In the genomic region with DNA sequence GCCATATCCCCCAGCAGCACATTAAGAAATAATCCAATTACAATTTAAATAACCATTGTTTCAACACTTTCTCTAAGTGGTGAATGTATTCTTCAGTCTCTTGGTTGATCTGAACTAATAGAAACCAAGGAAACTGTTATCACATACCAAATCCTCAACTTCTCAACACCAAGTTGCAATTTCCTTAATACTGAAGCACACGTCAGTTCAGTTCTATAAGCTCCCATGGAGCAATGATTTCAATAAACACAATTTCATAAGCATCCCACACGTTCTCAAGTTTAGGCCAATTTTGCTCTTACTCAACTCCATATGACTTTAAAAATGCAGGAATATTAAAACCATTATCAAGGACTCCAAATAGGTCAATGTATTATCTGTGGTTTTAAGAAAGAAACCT, we compare ENCODE assay signal across 20 cellular contexts. TPM values are rescaled to one million over a fixed set of nuclear protein-coding genes. Genes with fewer than 3 reads are reported as not detected.
DNase-seq lines count a peak whose midpoint lies in the region; ATAC-seq and TF ChIP-seq lines count a peak whose summit lies in the region.
"Had no signal": no experiment of that assay in that cellular context is flagged by ENCODE, and none has a peak within 500 bp of the region (broad histone marks: within the 10 kb centered on the region; RNA-seq: fewer than 3 reads in every experiment).

No MANE protein-coding gene starts in this region.

- H3K4me2 ChIP-seq in GM23338 = no peak overlapping the region

- no peaks in the 10 kb centered on the region for H3K9me3 ChIP-seq in stomach
- H3K9me3 ChIP-seq: HAP-1, mucosa of descending colon, right lobe of liver had no signal

- 47 to 74% (median 67%) methylated on average over 2 of the region's 2 CpGs for WGBS in stomach, 5 donors

- H3K4me1 ChIP-seq in GM23338 (ENCODE audit: insufficient read depth) = peaks cover 15% of the 10 kb centered on the region
- H3K4me1 ChIP-seq in stomach = peaks cover 0 to 13% (median 2%) of the 10 kb centered on the region in 4 donors
- H3K4me1 ChIP-seq: HAP-1 had no signal

- no peaks in the 10 kb centered on the region for H3F3A ChIP-seq in GM23338 (replicated peaks; ENCODE audit: low read depth)

- no peak overlapping the region for H3K27ac Mint-ChIP-seq in GM23338

- intact Hi-C loops in stomach (cut with DNase I; ENCODE audit: low total_unique reads) = no loop called here

- H3K27me3 Mint-ChIP-seq in GM23338 (ENCODE audit: insufficient read depth, low read depth, poor library complexity) = peaks cover 2% of the 10 kb centered on the region

- no peaks in the 10 kb centered on the region; the same call in 2 of the 3 replicates for H3K9me3 Mint-ChIP-seq in GM23338

- H4K20me1 ChIP-seq in GM23338 (replicated peaks; ENCODE audit: insufficient read depth) = no peaks in the 10 kb centered on the region

- no peaks in the 10 kb centered on the region for H3K36me3 ChIP-seq in GM23338 (ENCODE audit: insufficient read depth)
- no peaks in the 10 kb centered on the region for H3K36me3 ChIP-seq in brain microvascular endothelial cell (replicated peaks)
- no peaks in the 10 kb centered on the region for H3K36me3 ChIP-seq in stomach
- H3K36me3 ChIP-seq: HAP-1, right lobe of liver had no signal

- H3K4me3 ChIP-seq in GM23338 (no peak overlapping the region), brain microvascular endothelial cell (ENCODE audit: low read depth, low read length) (no peak overlapping the region), stomach (peak overlapping the region in 1 of 4 donors; percentile 2)
- H3K4me3 ChIP-seq: HAP-1, mucosa of descending colon, right lobe of liver had no signal

- no peaks in the 10 kb centered on the region for H3K27me3 ChIP-seq in GM23338 (ENCODE audit: insufficient read depth)
- H3K27me3 ChIP-seq in brain microvascular endothelial cell (replicated peaks) = no peaks in the 10 kb centered on the region
- peaks cover 0 to 13% (median 0%) of the 10 kb centered on the region in 3 donors for H3K27me3 ChIP-seq in stomach
- H3K27me3 ChIP-seq: right lobe of liver had no signal

- H3K4me3 Mint-ChIP-seq in GM23338 = no peak overlapping the region

- TF ChIP-seq EP300 in stomach (IDR thresholded peaks at IDR 0.05) = no peak

- DNase-seq in GM23338 (ENCODE audit: low spot score) (no peak), brain microvascular endothelial cell (no peak), iris pigment epithelial cell (ENCODE audit: low read depth) (peak; percentile 37), stomach (no peak), NCI-H1930 (lab: John Stamatoyannopoulos, UW) (no peak), T1000 (lab: John Stamatoyannopoulos, UW) (no peak), amygdala (lab: John Stamatoyannopoulos, UW) (no peak)
- DNase-seq: activated CD4-positive, alpha-beta T cell treated with anti-CD3 and anti-CD28 coated beads, Interleukin-2, amount 50 U/mL, for 4 hours; activated naive CD4-positive, alpha-beta T cell treated with Interleukin-2 at 50 U/mL for 16 hours; activated T-cell treated with anti-CD3 and anti-CD28 coated beads for 4 hours; Calu3; mucosa of descending colon; NCI-H187 treated with DMSO at 0.1 percent for 48 hours; NCI-H510A; right lobe of liver; stimulated activated CD4-positive, alpha-beta T cell treated with anti-CD3 and anti-CD28 coated beads, Interleukin-1b, Interleukin-23, amount 100 ng/mL, for 48 hours; stimulated activated naive CD8-positive, alpha-beta T cell treated with anti-CD3 and anti-CD28 coated beads, Interleukin-15, Interleukin-2, amounts not matched to agents 100 U/mL and 50 U/mL, for 24 hours; T-helper 1 cell had no signal

- in situ Hi-C loops in brain microvascular endothelial cell (cut with HindIII; ENCODE audit: low pct_ligation_motif_present, low sequenced_read_pairs) = no loop called here

- H3K4me1 Mint-ChIP-seq in GM23338 = peaks cover 32% of the 10 kb centered on the region

- no peaks in the 10 kb centered on the region for H3K36me3 Mint-ChIP-seq in GM23338 (ENCODE audit: low read depth)

- no peak for TF ChIP-seq CTCF in GM23338 (conservative IDR thresholded peaks at IDR 0.05; ENCODE audit: low read depth in 2 of 2)
- TF ChIP-seq CTCF in brain microvascular endothelial cell (IDR thresholded peaks at IDR 0.05; ENCODE audit: low read depth, low read length, missing control alignments) = no peak
- no peak for TF ChIP-seq CTCF in stomach (IDR thresholded peaks at IDR 0.05)

- H3K79me2 ChIP-seq in GM23338 (replicated peaks; ENCODE audit: insufficient read depth) = no peaks in the 10 kb centered on the region

- ATAC-seq in GM23338 (no peak), GM19455 (IDR thresholded peaks at IDR 0.05; ENCODE audit: unreplicated experiment) (no peak)
- ATAC-seq: mucosa of descending colon; right lobe of liver; stimulated activated naive CD8-positive, alpha-beta T cell treated with anti-CD3 and anti-CD28 coated beads, Interleukin-15, Interleukin-2, amounts not matched to agents 100 U/mL and 50 U/mL, for 24 hours had no signal

- H2AFZ ChIP-seq in GM23338 = peak overlapping the region; percentile 84

- no peak overlapping the region for H3K27ac ChIP-seq in GM23338 (ENCODE audit: low read depth)
- H3K27ac ChIP-seq in brain microvascular endothelial cell = peak overlapping the region; percentile 58
- H3K27ac ChIP-seq in stomach = peak overlapping the region in 4 of 5 donors; percentile 1 to 46 (median 40)
- H3K27ac ChIP-seq: right lobe of liver had no signal

- no peaks in the 10 kb centered on the region for H3K9me2 ChIP-seq in GM23338 (ENCODE audit: insufficient read depth)

- TF ChIP-seq POLR2A in stomach (IDR thresholded peaks at IDR 0.05) = no peak

TF ChIP-seq in GM23338, 12 proteins besides CTCF, POLR2A, EP300 and RAD21:
- TF ChIP-seq, protein P1, sequence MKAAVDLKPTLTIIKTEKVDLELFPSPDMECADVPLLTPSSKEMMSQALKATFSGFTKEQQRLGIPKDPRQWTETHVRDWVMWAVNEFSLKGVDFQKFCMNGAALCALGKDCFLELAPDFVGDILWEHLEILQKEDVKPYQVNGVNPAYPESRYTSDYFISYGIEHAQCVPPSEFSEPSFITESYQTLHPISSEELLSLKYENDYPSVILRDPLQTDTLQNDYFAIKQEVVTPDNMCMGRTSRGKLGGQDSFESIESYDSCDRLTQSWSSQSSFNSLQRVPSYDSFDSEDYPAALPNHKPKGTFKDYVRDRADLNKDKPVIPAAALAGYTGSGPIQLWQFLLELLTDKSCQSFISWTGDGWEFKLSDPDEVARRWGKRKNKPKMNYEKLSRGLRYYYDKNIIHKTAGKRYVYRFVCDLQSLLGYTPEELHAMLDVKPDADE (IDR thresholded peaks at IDR 0.05) = no peak
- TF ChIP-seq, protein P2, sequence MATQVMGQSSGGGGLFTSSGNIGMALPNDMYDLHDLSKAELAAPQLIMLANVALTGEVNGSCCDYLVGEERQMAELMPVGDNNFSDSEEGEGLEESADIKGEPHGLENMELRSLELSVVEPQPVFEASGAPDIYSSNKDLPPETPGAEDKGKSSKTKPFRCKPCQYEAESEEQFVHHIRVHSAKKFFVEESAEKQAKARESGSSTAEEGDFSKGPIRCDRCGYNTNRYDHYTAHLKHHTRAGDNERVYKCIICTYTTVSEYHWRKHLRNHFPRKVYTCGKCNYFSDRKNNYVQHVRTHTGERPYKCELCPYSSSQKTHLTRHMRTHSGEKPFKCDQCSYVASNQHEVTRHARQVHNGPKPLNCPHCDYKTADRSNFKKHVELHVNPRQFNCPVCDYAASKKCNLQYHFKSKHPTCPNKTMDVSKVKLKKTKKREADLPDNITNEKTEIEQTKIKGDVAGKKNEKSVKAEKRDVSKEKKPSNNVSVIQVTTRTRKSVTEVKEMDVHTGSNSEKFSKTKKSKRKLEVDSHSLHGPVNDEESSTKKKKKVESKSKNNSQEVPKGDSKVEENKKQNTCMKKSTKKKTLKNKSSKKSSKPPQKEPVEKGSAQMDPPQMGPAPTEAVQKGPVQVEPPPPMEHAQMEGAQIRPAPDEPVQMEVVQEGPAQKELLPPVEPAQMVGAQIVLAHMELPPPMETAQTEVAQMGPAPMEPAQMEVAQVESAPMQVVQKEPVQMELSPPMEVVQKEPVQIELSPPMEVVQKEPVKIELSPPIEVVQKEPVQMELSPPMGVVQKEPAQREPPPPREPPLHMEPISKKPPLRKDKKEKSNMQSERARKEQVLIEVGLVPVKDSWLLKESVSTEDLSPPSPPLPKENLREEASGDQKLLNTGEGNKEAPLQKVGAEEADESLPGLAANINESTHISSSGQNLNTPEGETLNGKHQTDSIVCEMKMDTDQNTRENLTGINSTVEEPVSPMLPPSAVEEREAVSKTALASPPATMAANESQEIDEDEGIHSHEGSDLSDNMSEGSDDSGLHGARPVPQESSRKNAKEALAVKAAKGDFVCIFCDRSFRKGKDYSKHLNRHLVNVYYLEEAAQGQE (IDR thresholded peaks at IDR 0.05; ENCODE audit: unreplicated experiment) = no peak
- TF ChIP-seq CREB1 (CRISPR knock-in tag; IDR thresholded peaks at IDR 0.05; ENCODE audit: low read depth) (no peak), POLR2AphosphoS5 (IDR thresholded peaks at IDR 0.05; ENCODE audit: low read depth) (no peak), NANOG (IDR thresholded peaks at IDR 0.05; ENCODE audit: borderline replicate concordance) (no peak), JUNB (IDR thresholded peaks at IDR 0.05; ENCODE audit: unreplicated experiment) (no peak), EZH2phosphoT487 (IDR thresholded peaks at IDR 0.05; ENCODE audit: unreplicated experiment) (no peak), ZNF114 (CRISPR knock-in tag; IDR thresholded peaks at IDR 0.05) (no peak)
TF ChIP-seq in GM23338: peak in this region for 0.

RNA-seq across cellular contexts. Expression of a gene that starts 5.8 kb away (rescaled TPM):
- 0.14 and 1.0 TPM in 2 replicates for total RNA-seq in GM23338 (2014; rRNA removed; shearing (Covaris generic))
- polyA plus RNA-seq in GM23338 (2016; fragmentation: Nextera tagmentation; extraction: Ambion mirVana) (0.44 and 0.47 TPM in 2 replicates), stomach (1 to 10 TPM; 2.7 to 5.5 (median 3.8) TPM)
- 10 to 100 TPM in 1 of 5 donors, 1 to 10 TPM in 2, under 1 TPM in 1, not detected in 1; 0.58 to 14.5 (median 7.1) TPM for total RNA-seq in stomach
- total RNA-seq: Calu3 had no signal
